8 cellular contexts compared by ENCODE assay signal in genomic region chr3:134312873-134313838, GRCh38.
DNase-seq lines count a peak whose midpoint lies in the region; ATAC-seq and TF ChIP-seq lines count a peak whose summit lies in the region.

No MANE protein-coding gene starts in this region.

- peak; percentile 26 to 48 for TF ChIP-seq RAD21 in liver (IDR thresholded peaks at IDR 0.05)

- H3K9ac ChIP-seq in liver (ENCODE audit: low read depth in 1 of 2, low read length in 2 of 2), result no peak overlapping the region

- peak overlapping the region; percentile 54 for H3K4me3 Mint-ChIP-seq in activated naive CD4-positive, alpha-beta T cell treated with anti-CD3 and anti-CD28 coated beads, Interleukin-2, amount 50 U/mL, for 24 hours

- no peak for DNase-seq in activated naive CD4-positive, alpha-beta T cell treated with Interleukin-2 at 50 U/mL for 16 hours
- DNase-seq in dorsolateral prefrontal cortex (peak in 1 of 10 donors; percentile 60), NCI-H82 treated with DMSO at 0.1 percent for 48 hours (lab: John Stamatoyannopoulos, UW; ENCODE audit: unreplicated experiment) (no peak), NCI-H526 (lab: John Stamatoyannopoulos, UW) (no peak)

- intact Hi-C loops in dorsolateral prefrontal cortex (cut with DNase I), result no loop called here

- ATAC-seq in GM21447 (IDR thresholded peaks at IDR 0.05; ENCODE audit: unreplicated experiment), result no peak

- 13% methylated on average over 74 of the region's 74 CpGs for WGBS in liver
- 16% methylated on average over 73 of the region's 74 CpGs for WGBS in thymus

- H3K4me1 ChIP-seq in liver (ENCODE audit: control insufficient read depth in 4 of 4, insufficient read depth in 4 of 4, low read length in 3 of 4) (peaks cover 18 to 68% (median 59%) of the 10 kb centered on the region in 4 donors), thymus (ENCODE audit: control insufficient read depth, insufficient read depth, low read length) (no peaks in the 10 kb centered on the region)

- H3K27ac ChIP-seq in dorsolateral prefrontal cortex (peak overlapping the region in 53 of 59 donors; percentile 16 to 91 (median 75)), liver (ENCODE audit: low read depth in 1 of 2, low read length in 2 of 2) (peak overlapping the region; percentile 64 to 72), thymus (ENCODE audit: low read depth) (peak overlapping the region; percentile 43)

- peaks cover 2% of the 10 kb centered on the region for H3K4me1 Mint-ChIP-seq in activated naive CD4-positive, alpha-beta T cell treated with anti-CD3 and anti-CD28 coated beads, Interleukin-2, amount 50 U/mL, for 24 hours

- H3K27me3 ChIP-seq in dorsolateral prefrontal cortex (no peaks in the 10 kb centered on the region), liver (ENCODE audit: control insufficient read depth in 4 of 4, insufficient read depth in 4 of 4, low read length in 3 of 4) (no peaks in the 10 kb centered on the region), thymus (ENCODE audit: control insufficient read depth, insufficient read depth) (peaks cover 21% of the 10 kb centered on the region)

- no peaks in the 10 kb centered on the region for H3K36me3 Mint-ChIP-seq in activated naive CD4-positive, alpha-beta T cell treated with anti-CD3 and anti-CD28 coated beads, Interleukin-2, amount 50 U/mL, for 24 hours

- no peak overlapping the region for H3K27ac Mint-ChIP-seq in activated naive CD4-positive, alpha-beta T cell treated with anti-CD3 and anti-CD28 coated beads, Interleukin-2, amount 50 U/mL, for 24 hours

- peak in 38 of 56 donors; percentile 10 to 56 (median 30) for TF ChIP-seq CTCF in dorsolateral prefrontal cortex (IDR thresholded peaks at IDR 0.05 in 54 of 56, conservative IDR thresholded peaks at IDR 0.05 in 2 of 56; ENCODE audit: low read depth in 1 of 56, partially characterized antibody in 56 of 56)
- peak; percentile 39 for TF ChIP-seq CTCF in liver (IDR thresholded peaks at IDR 0.05; ENCODE audit: low read depth, low read length, missing input control)

- no peaks in the 10 kb centered on the region for H3K36me3 ChIP-seq in liver (ENCODE audit: control insufficient read depth in 4 of 4, insufficient read depth in 3 of 4, low read depth in 1 of 4, low read length in 3 of 4)
- no peaks in the 10 kb centered on the region for H3K36me3 ChIP-seq in thymus (ENCODE audit: control insufficient read depth, insufficient read depth)

- peaks cover 16% of the 10 kb centered on the region for H3K27me3 Mint-ChIP-seq in activated naive CD4-positive, alpha-beta T cell treated with anti-CD3 and anti-CD28 coated beads, Interleukin-2, amount 50 U/mL, for 24 hours

- no peaks in the 10 kb centered on the region for H3K9me3 ChIP-seq in liver (ENCODE audit: control insufficient read depth in 4 of 4, low read length in 3 of 4)
- no peaks in the 10 kb centered on the region for H3K9me3 ChIP-seq in thymus (ENCODE audit: control insufficient read depth)

- H3K4me3 ChIP-seq in dorsolateral prefrontal cortex (peak overlapping the region; percentile 18 to 67 (median 54)), liver (ENCODE audit: low read depth in 1 of 3, low read length in 3 of 3) (peak overlapping the region; percentile 44 to 71 (median 58)), thymus (ENCODE audit: low read length) (no peak overlapping the region)

- H3K9me3 Mint-ChIP-seq in activated naive CD4-positive, alpha-beta T cell treated with anti-CD3 and anti-CD28 coated beads, Interleukin-2, amount 50 U/mL, for 24 hours, result no peaks in the 10 kb centered on the region

TF ChIP-seq in liver, 16 proteins besides CTCF, POLR2A, EP300 and RAD21:
- TF ChIP-seq TAF1 (conservative IDR thresholded peaks at IDR 0.05) (peak; percentile 23), MAX (IDR thresholded peaks at IDR 0.05) (no peak), HNF4A (conservative IDR thresholded peaks at IDR 0.05) (peak; percentile 19 to 28), GABPA (IDR thresholded peaks at IDR 0.05 in 1 of 2, conservative IDR thresholded peaks at IDR 0.05 in 1 of 2) (no peak), ATF3 (IDR thresholded peaks at IDR 0.05) (no peak), FOXA1 (IDR thresholded peaks at IDR 0.05) (no peak), SP1 (IDR thresholded peaks at IDR 0.05) (peak; percentile 69), YY1 (IDR thresholded peaks at IDR 0.05) (peak; percentile 57), FOXA2 (IDR thresholded peaks at IDR 0.05) (no peak), REST (IDR thresholded peaks at IDR 0.05) (peak; percentile 47), ZBTB33 (IDR thresholded peaks at IDR 0.05) (no peak), RXRA (IDR thresholded peaks at IDR 0.05) (peak; percentile 21 to 29), EGR1 (IDR thresholded peaks at IDR 0.05; ENCODE audit: low read depth in 2 of 2) (no peak), HNF4G (IDR thresholded peaks at IDR 0.05) (no peak), NR2F2 (IDR thresholded peaks at IDR 0.05) (peak; percentile 28), JUND (IDR thresholded peaks at IDR 0.05) (no peak)
